Comparison of ENCODE assay signal across 12 cellular contexts in genomic region chr1:207049054-207049453, GRCh38. TPM values are rescaled to one million over a fixed set of nuclear protein-coding genes. Genes with fewer than 3 reads are reported as not detected.
DNase-seq lines count a peak whose midpoint lies in the region; ATAC-seq and TF ChIP-seq lines count a peak whose summit lies in the region.
"Had no signal": no experiment of that assay in that cellular context is flagged by ENCODE, and none has a peak within 500 bp of the region (broad histone marks: within the 10 kb centered on the region; RNA-seq: fewer than 3 reads in every experiment).

No MANE protein-coding gene starts in this region.

- H3K36me3 Mint-ChIP-seq in Calu3 (ENCODE audit: insufficient read depth, unreplicated experiment): peaks cover 90% of the 10 kb centered on the region

- H3K36me3 ChIP-seq in PC-3 (ENCODE audit: low read depth, low read length) (peaks cover 55% of the 10 kb centered on the region), liver (ENCODE audit: control insufficient read depth in 4 of 4, insufficient read depth in 3 of 4, low read depth in 1 of 4, low read length in 3 of 4) (peaks cover 0 to 19% (median 3%) of the 10 kb centered on the region in 4 donors), upper lobe of left lung (peaks cover 0 to 21% (median 7%) of the 10 kb centered on the region in 4 donors)

- H3K4me3 Mint-ChIP-seq in Calu3 (ENCODE audit: low read depth, unreplicated experiment): peak overlapping the region; percentile 97

- peak overlapping the region; percentile 95 for H3K27ac ChIP-seq in PC-3 (ENCODE audit: low read length)
- no peak overlapping the region for H3K27ac ChIP-seq in liver (ENCODE audit: low read depth in 1 of 2, low read length in 2 of 2)
- no peak overlapping the region for H3K27ac ChIP-seq in upper lobe of left lung

- H3K9me3 ChIP-seq in PC-3 (ENCODE audit: low read length): no peaks in the 10 kb centered on the region
- no peaks in the 10 kb centered on the region for H3K9me3 ChIP-seq in liver (ENCODE audit: control insufficient read depth in 4 of 4, low read length in 3 of 4)
- H3K9me3 ChIP-seq in upper lobe of left lung: no peaks in the 10 kb centered on the region
- H3K9me3 ChIP-seq: stomach had no signal

- H3K9me3 Mint-ChIP-seq in Calu3 (ENCODE audit: low read depth, unreplicated experiment): no peaks in the 10 kb centered on the region

- peaks cover 56% of the 10 kb centered on the region for H4K20me1 ChIP-seq in PC-3 (ENCODE audit: low read length)

- no peaks in the 10 kb centered on the region for H3K27me3 Mint-ChIP-seq in Calu3 (ENCODE audit: unreplicated experiment)

- H3K9me2 ChIP-seq in PC-3 (replicated peaks; ENCODE audit: low read length): no peaks in the 10 kb centered on the region

- TF ChIP-seq RAD21 in liver (IDR thresholded peaks at IDR 0.05): no peak

- peaks cover 14% of the 10 kb centered on the region for H3F3A ChIP-seq in PC-3 (ENCODE audit: low read length, unreplicated experiment)

- peak overlapping the region; percentile 93 for H3K27ac Mint-ChIP-seq in Calu3 (ENCODE audit: unreplicated experiment)

- H3K79me2 ChIP-seq in PC-3 (ENCODE audit: low read length): peaks cover 86% of the 10 kb centered on the region

- ATAC-seq in PC-3: no peak
- no peak for ATAC-seq in upper lobe of left lung (ENCODE audit: low FRiP score in 2 of 2)
- no peak for ATAC-seq in GM18867 (IDR thresholded peaks at IDR 0.05; ENCODE audit: unreplicated experiment)

- WGBS in liver: 83% methylated on average over 4 of the region's 4 CpGs
- 89 to 90% methylated on average over 4 of the region's 4 CpGs for WGBS in upper lobe of left lung, 2 donors

- H3K4me1 ChIP-seq in PC-3 (ENCODE audit: insufficient read depth, low read length) (peaks cover 70% of the 10 kb centered on the region), liver (ENCODE audit: control insufficient read depth in 4 of 4, insufficient read depth in 4 of 4, low read length in 3 of 4) (peaks cover 1 to 39% (median 12%) of the 10 kb centered on the region in 4 donors), upper lobe of left lung (peaks cover 32 to 61% (median 46%) of the 10 kb centered on the region in 4 donors)

- BruUV-seq in Calu3 (replicated peaks; lab: Mats Ljungman, UMichigan) (no TSS peak), PC-3 (replicated peaks; lab: Mats Ljungman, UMichigan) (no TSS peak)

- DNase-seq in Calu3: no peak
- no peak for DNase-seq in PC-3
- DNase-seq in upper lobe of left lung: no peak
- DNase-seq in Ammon's horn (ENCODE audit: low spot score): no peak
- DNase-seq: caudate nucleus, foreskin melanocyte, KBM-7, NCI-H345, stomach had no signal

- H3K4me2 ChIP-seq in PC-3 (ENCODE audit: low read length): peak overlapping the region; percentile 89

- TF ChIP-seq POLR2A in upper lobe of left lung (IDR thresholded peaks at IDR 0.05): no peak

- H3K9ac ChIP-seq in PC-3 (ENCODE audit: low read length) (peak overlapping the region; percentile 95), liver (ENCODE audit: low read depth in 1 of 2, low read length in 2 of 2) (peak overlapping the region; percentile 8 to 95)

- POLR2A ChIA-PET in PC-3 (lab: Charles Lee; ENCODE audit: unreplicated experiment): interaction anchor here (0.6 to 0.7 kb wide), 2 partner anchors 27 to 28 kb away, joined by 3 to 6 read pairs; no protein-coding TSS in a partner anchor

- H3K4me3 ChIP-seq in PC-3 (ENCODE audit: low read length) (peak overlapping the region; percentile 78), liver (ENCODE audit: low read depth in 1 of 3, low read length in 3 of 3) (no peak overlapping the region), upper lobe of left lung (peak overlapping the region in 1 of 4 donors; percentile 76)
- H3K4me3 ChIP-seq: lung had no signal

- peaks cover 58% of the 10 kb centered on the region for H3K4me1 Mint-ChIP-seq in Calu3 (ENCODE audit: low read depth, unreplicated experiment)

- TF ChIP-seq EP300 in upper lobe of left lung (IDR thresholded peaks at IDR 0.05): no peak

- CTCF ChIA-PET in Calu3 (lab: Charles Lee): interaction anchor here (1.1 to 4.9 kb wide), 3 partner anchors 16 to 27 kb away, joined by 5 to 54 read pairs (median 10); partner anchors contain the start of gene C1orf116
- CTCF ChIA-PET in PC-3 (lab: Charles Lee): interaction anchor here (1.0 kb wide), 1 partner anchor 17 kb away, joined by 3 read pairs; the partner anchor contains the start of gene C1orf116

- H3K27me3 ChIP-seq in PC-3 (ENCODE audit: low read length) (no peaks in the 10 kb centered on the region), liver (ENCODE audit: control insufficient read depth in 4 of 4, insufficient read depth in 4 of 4, low read length in 3 of 4) (no peaks in the 10 kb centered on the region), upper lobe of left lung (no peaks in the 10 kb centered on the region)
- H3K27me3 ChIP-seq: stomach had no signal

- H2AFZ ChIP-seq in PC-3 (ENCODE audit: low read length): no peak overlapping the region

- intact Hi-C loops in Calu3 (cut with micrococcal nuclease; ENCODE audit: unreplicated experiment) (no loop called here), PC-3 (cut with micrococcal nuclease) (no loop called here)

- no peak for TF ChIP-seq CTCF in Calu3 (IDR thresholded peaks at IDR 0.05; ENCODE audit: unreplicated experiment)
- no peak for TF ChIP-seq CTCF in PC-3 (conservative IDR thresholded peaks at IDR 0.05; ENCODE audit: low read depth, low read length)
- TF ChIP-seq CTCF in liver (IDR thresholded peaks at IDR 0.05; ENCODE audit: low read depth, low read length, missing input control): no peak
- no peak for TF ChIP-seq CTCF in upper lobe of left lung (IDR thresholded peaks at IDR 0.05)

TF ChIP-seq in liver, 16 proteins besides CTCF, POLR2A, EP300 and RAD21:
- TF ChIP-seq MAX (IDR thresholded peaks at IDR 0.05) (no peak), SP1 (IDR thresholded peaks at IDR 0.05) (no peak), RXRA (IDR thresholded peaks at IDR 0.05) (no peak), FOXA1 (IDR thresholded peaks at IDR 0.05) (no peak), GABPA (IDR thresholded peaks at IDR 0.05 in 1 of 2, conservative IDR thresholded peaks at IDR 0.05 in 1 of 2) (no peak), NR2F2 (IDR thresholded peaks at IDR 0.05) (no peak)

RNA-seq across cellular contexts. Expression of gene YOD1, which starts 2.0 kb away (rescaled TPM):
- total RNA-seq in Calu3 (2022) (17.7 and 22.4 TPM in 2 replicates), PC-3 (2014; rRNA removed) (54.0 and 63.9 TPM in 2 replicates), liver (10 to 100 TPM in 1 of 2 donors, 1 to 10 TPM in 1; 7.7 to 79.4 TPM), upper lobe of left lung (10 to 100 TPM in 3 of 6 donors, 1 to 10 TPM in 3; 6.0 to 24.4 (median 9.4) TPM)
- 1 to 10 TPM; 1.3 to 1.8 TPM for polyA plus RNA-seq in liver

RNA-seq across cellular contexts. Expression of gene PFKFB2, which starts 4.0 kb away (rescaled TPM):
- 52.0 and 54.4 TPM in 2 replicates for total RNA-seq in Calu3 (2022)
- total RNA-seq in PC-3 (2014; rRNA removed): 37.5 and 48.6 TPM in 2 replicates
- total RNA-seq in liver: 1 to 10 TPM; 4.0 to 5.9 TPM
- 1 to 10 TPM; 1.5 to 2.0 TPM for polyA plus RNA-seq in liver
- total RNA-seq in upper lobe of left lung: 10 to 100 TPM; 25.3 to 95.5 (median 58.0) TPM

RNA-seq across cellular contexts. Expression of gene C1orf116, which starts 16.5 kb away (rescaled TPM):
- total RNA-seq in Calu3 (2022) (106 and 124 TPM in 2 replicates), PC-3 (2014; rRNA removed) (34.9 and 36.2 TPM in 2 replicates), liver (under 1 TPM; 0.59 to 0.79 TPM), upper lobe of left lung (100 to 1,000 TPM in 5 of 6 donors, 10 to 100 TPM in 1; 92.5 to 222 (median 193) TPM)
- polyA plus RNA-seq in liver: under 1 TPM; 0.27 to 0.33 TPM

RNA-seq across cellular contexts. Expression of gene C4BPB, which starts 39.6 kb away (rescaled TPM):
- total RNA-seq in Calu3 (2022): 7.5 and 10.2 TPM in 2 replicates
- total RNA-seq in PC-3 (2014; rRNA removed): not detected in 2 replicates
- 100 to 1,000 TPM in 1 of 2 donors, 10 to 100 TPM in 1; 59.7 to 460 TPM for total RNA-seq in liver
- polyA plus RNA-seq in liver: 100 to 1,000 TPM; 399 to 404 TPM
- 10 to 100 TPM in 2 of 6 donors, 1 to 10 TPM in 4; 1.1 to 40.9 (median 9.2) TPM for total RNA-seq in upper lobe of left lung

RNA-seq across cellular contexts. Expression of gene C4BPA, which starts 55.0 kb away (rescaled TPM):
- total RNA-seq in Calu3 (2022): 1.0 and 1.3 TPM in 2 replicates
- total RNA-seq in PC-3 (2014; rRNA removed): not detected in 2 replicates
- total RNA-seq in liver: 1,000 to 10,000 TPM in 1 of 2 donors, 10 to 100 TPM in 1; 49.5 to 1,492 TPM
- 1,000 to 10,000 TPM in 1 of 2 donors, 100 to 1,000 TPM in 1; 896 to 1,527 TPM for polyA plus RNA-seq in liver
- total RNA-seq in upper lobe of left lung: 100 to 1,000 TPM in 3 of 6 donors, 10 to 100 TPM in 3; 39.0 to 618 (median 118) TPM

Comparison
In these comparisons a context has a peak if more than half of its experiments do, and no peak if none do; other contexts are left out.
1. RNA of gene C1orf116, which starts 16.5 kb away (total RNA-seq): 92.5 to 222 TPM in upper lobe of left lung, 106 to 124 TPM in Calu3 and 34.9 to 36.2 TPM in PC-3; 0.59 to 0.79 TPM in liver; every median in the first group is over 10 times any median in the second.